ENCODE assay signal across 35 cellular contexts in the genomic region with DNA sequence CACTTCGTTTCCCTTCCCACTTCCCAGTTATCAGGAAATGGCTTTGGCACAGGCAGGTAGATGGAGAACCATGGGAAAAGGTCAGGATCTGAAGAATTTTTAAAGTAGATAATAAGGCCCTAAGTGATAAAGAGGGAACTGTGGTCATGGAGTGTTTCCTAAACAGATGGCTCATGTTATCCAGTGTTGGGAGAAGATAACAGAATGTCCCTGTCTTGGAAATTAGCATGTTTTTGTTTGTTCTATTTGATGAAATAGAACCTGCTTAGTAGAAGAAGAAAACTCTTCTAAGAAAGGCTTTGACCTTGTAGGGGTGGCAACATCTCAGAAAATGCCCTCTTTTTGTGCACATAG. TPM values are rescaled to one million over a fixed set of nuclear protein-coding genes. Genes with fewer than 3 reads are reported as not detected.
"Had no signal": no experiment of that assay in that cellular context is flagged by ENCODE, and none has a peak within 500 bp of the region (broad histone marks: within the 10 kb centered on the region; RNA-seq: fewer than 3 reads in every experiment).

No MANE protein-coding gene starts in this region.

- H3K4me3 Mint-ChIP-seq: activated naive CD4-positive, alpha-beta T cell treated with anti-CD3 and anti-CD28 coated beads for 36 hours; activated naive CD4-positive, alpha-beta T cell treated with anti-CD3 and anti-CD28 coated beads, Interleukin-2, amount 10 ng/mL, durations not matched to agents 7 days and 5 days; activated naive CD4-positive, alpha-beta T cell treated with anti-CD3 and anti-CD28 coated beads, Interleukin-2, amount 50 U/mL, for 24 hours; activated naive CD8-positive, alpha-beta T cell; activated naive CD8-positive, alpha-beta T cell treated with anti-CD3 and anti-CD28 coated beads for 36 hours; activated naive CD8-positive, alpha-beta T cell treated with anti-CD3 and anti-CD28 coated beads, Interleukin-2, amount 10 ng/mL, durations not matched to agents 7 days and 5 days; activated naive CD8-positive, alpha-beta T cell treated with anti-CD3 and anti-CD28 coated beads, Interleukin-2, amount 50 U/mL, for 24 hours; activated T-cell treated with anti-CD3 and anti-CD28 coated beads, Interleukin-2, amount 50 U/mL, for 4 hours; activated T-cell treated with anti-CD3 and anti-CD28 coated beads, Interleukin-2, amount 50 U/mL, for 72 hours; activated T-helper 1 cell treated with anti-CD3 and anti-CD28 coated beads, Interleukin-12 subunit alpha, Interleukin-12 subunit beta, Interleukin-2, Interleukin-4 antibody, amounts not matched to agents 30 ng/mL and 10 ng/mL and 1 ng/mL, durations not matched to agents 14 hours and 24 hours and 36 hours; activated T-helper 17 cell treated with anti-CD3 and anti-CD28 coated beads, Interleukin-2, amount 50 U/mL, for 72 hours; central memory CD8-positive, alpha-beta T cell had no signal

- H3K27me3 Mint-ChIP-seq: activated naive CD4-positive, alpha-beta T cell treated with anti-CD3 and anti-CD28 coated beads, Interleukin-2, amount 10 ng/mL, durations not matched to agents 7 days and 5 days; activated naive CD4-positive, alpha-beta T cell treated with anti-CD3 and anti-CD28 coated beads, Interleukin-2, amount 50 U/mL, for 24 hours; activated naive CD8-positive, alpha-beta T cell; activated naive CD8-positive, alpha-beta T cell treated with anti-CD3 and anti-CD28 coated beads, Interleukin-2, amount 10 ng/mL, durations not matched to agents 7 days and 5 days; activated naive CD8-positive, alpha-beta T cell treated with anti-CD3 and anti-CD28 coated beads, Interleukin-2, amount 50 U/mL, for 24 hours; central memory CD8-positive, alpha-beta T cell had no signal

- DNase-seq: activated effector memory CD4-positive, alpha-beta T cell treated with anti-CD3 and anti-CD28 coated beads, Interleukin-2, amount 50 U/mL, for 16 hours; activated effector memory CD4-positive, alpha-beta T cell treated with Interleukin-2 at 50 U/mL for 16 hours; activated gamma-delta T cell; activated gamma-delta T cell treated with Interleukin-2 at 50 U/mL for 16 hours; activated naive CD4-positive, alpha-beta T cell; activated naive CD4-positive, alpha-beta T cell treated with anti-CD3 and anti-CD28 coated beads for 36 hours; activated naive CD4-positive, alpha-beta T cell treated with anti-CD3 and anti-CD28 coated beads, Interleukin-2, amount 10 ng/mL, durations not matched to agents 7 days and 5 days; activated naive CD4-positive, alpha-beta T cell treated with anti-CD3 and anti-CD28 coated beads, Interleukin-2, amount 50 U/mL, for 16 hours; activated naive CD4-positive, alpha-beta T cell treated with Interleukin-2 at 50 U/mL for 16 hours; activated naive CD8-positive, alpha-beta T cell treated with anti-CD3 and anti-CD28 coated beads for 36 hours; activated naive CD8-positive, alpha-beta T cell treated with anti-CD3 and anti-CD28 coated beads, Interleukin-2, amount 10 ng/mL, durations not matched to agents 7 days and 5 days; activated naive CD8-positive, alpha-beta T cell treated with anti-CD3 and anti-CD28 coated beads, Interleukin-2, amount 50 U/mL, for 24 hours; activated T-cell treated with anti-CD3 and anti-CD28 coated beads for 4 hours; activated T-cell treated with anti-CD3 and anti-CD28 coated beads, Interleukin-2, amount 50 U/mL, for 1 hour; activated T-cell treated with anti-CD3 and anti-CD28 coated beads, Interleukin-2, amount 50 U/mL, for 4 hours; activated T-cell treated with anti-CD3 and anti-CD28 coated beads, Interleukin-2, amount 50 U/mL, for 48 hours; activated T-cell treated with anti-CD3 and anti-CD28 coated beads, Interleukin-2, amount 50 U/mL, for 72 hours; adrenal gland; amniotic stem cell; amygdala; aorta; body of pancreas; brain microvascular endothelial cell; central memory CD4-positive, alpha-beta T cell had no signal

- H3K27ac Mint-ChIP-seq: activated naive CD4-positive, alpha-beta T cell treated with anti-CD3 and anti-CD28 coated beads for 36 hours; activated naive CD4-positive, alpha-beta T cell treated with anti-CD3 and anti-CD28 coated beads, Interleukin-2, amount 10 ng/mL, durations not matched to agents 7 days and 5 days; activated naive CD4-positive, alpha-beta T cell treated with anti-CD3 and anti-CD28 coated beads, Interleukin-2, amount 50 U/mL, for 24 hours; activated naive CD4-positive, alpha-beta T cell treated with anti-CD3 and anti-CD28 coated beads, Interleukin-2, amount 50 U/mL, for 72 hours; activated naive CD8-positive, alpha-beta T cell; activated naive CD8-positive, alpha-beta T cell treated with anti-CD3 and anti-CD28 coated beads for 36 hours; activated naive CD8-positive, alpha-beta T cell treated with anti-CD3 and anti-CD28 coated beads, Interleukin-2, amount 10 ng/mL, durations not matched to agents 7 days and 5 days; activated naive CD8-positive, alpha-beta T cell treated with anti-CD3 and anti-CD28 coated beads, Interleukin-2, amount 50 U/mL, for 24 hours; activated T-cell treated with anti-CD3 and anti-CD28 coated beads, Interleukin-2, amount 50 U/mL, for 72 hours; activated T-helper 1 cell treated with anti-CD3 and anti-CD28 coated beads, Interleukin-12 subunit alpha, Interleukin-12 subunit beta, Interleukin-2, Interleukin-4 antibody, amounts not matched to agents 30 ng/mL and 10 ng/mL and 1 ng/mL, durations not matched to agents 14 hours and 24 hours and 36 hours; activated T-helper 17 cell treated with anti-CD3 and anti-CD28 coated beads, Interleukin-2, amount 50 U/mL, for 72 hours; activated T-helper 2 cell treated with anti-CD3 and anti-CD28 coated beads, Interferon-gamma antibody, Interleukin-2, Interleukin-4, amounts not matched to agents 10 μg/mL and 5 μg/mL and 100 μg/mL, durations not matched to agents 14 hours and 24 hours and 36 hours had no signal

- H3K9me3 Mint-ChIP-seq: activated naive CD4-positive, alpha-beta T cell treated with anti-CD3 and anti-CD28 coated beads for 36 hours; activated naive CD4-positive, alpha-beta T cell treated with anti-CD3 and anti-CD28 coated beads, Interleukin-2, amount 50 U/mL, for 24 hours; activated naive CD8-positive, alpha-beta T cell treated with anti-CD3 and anti-CD28 coated beads for 36 hours; activated naive CD8-positive, alpha-beta T cell treated with anti-CD3 and anti-CD28 coated beads, Interleukin-2, amount 10 ng/mL, durations not matched to agents 7 days and 5 days; activated naive CD8-positive, alpha-beta T cell treated with anti-CD3 and anti-CD28 coated beads, Interleukin-2, amount 50 U/mL, for 24 hours; activated T-cell treated with anti-CD3 and anti-CD28 coated beads, Interleukin-2, amount 50 U/mL, for 4 hours; activated T-helper 1 cell treated with anti-CD3 and anti-CD28 coated beads, Interleukin-12 subunit alpha, Interleukin-12 subunit beta, Interleukin-2, Interleukin-4 antibody, amounts not matched to agents 30 ng/mL and 10 ng/mL and 1 ng/mL, durations not matched to agents 14 hours and 24 hours and 36 hours; activated T-helper 17 cell treated with anti-CD3 and anti-CD28 coated beads, Interleukin-2, amount 50 U/mL, for 72 hours; activated T-helper 2 cell treated with anti-CD3 and anti-CD28 coated beads, Interferon-gamma antibody, Interleukin-2, Interleukin-4, amounts not matched to agents 10 μg/mL and 5 μg/mL and 100 μg/mL, durations not matched to agents 14 hours and 24 hours and 36 hours had no signal

- H3K36me3 Mint-ChIP-seq: activated naive CD4-positive, alpha-beta T cell treated with anti-CD3 and anti-CD28 coated beads, Interleukin-2, amount 10 ng/mL, durations not matched to agents 7 days and 5 days; activated naive CD4-positive, alpha-beta T cell treated with anti-CD3 and anti-CD28 coated beads, Interleukin-2, amount 50 U/mL, for 24 hours; activated naive CD4-positive, alpha-beta T cell treated with anti-CD3 and anti-CD28 coated beads, Interleukin-2, amount 50 U/mL, for 72 hours; activated naive CD8-positive, alpha-beta T cell; activated naive CD8-positive, alpha-beta T cell treated with anti-CD3 and anti-CD28 coated beads for 36 hours; activated naive CD8-positive, alpha-beta T cell treated with anti-CD3 and anti-CD28 coated beads, Interleukin-2, amount 10 ng/mL, durations not matched to agents 7 days and 5 days had no signal

- H3K4me1 Mint-ChIP-seq: activated naive CD4-positive, alpha-beta T cell treated with anti-CD3 and anti-CD28 coated beads, Interleukin-2, amount 10 ng/mL, durations not matched to agents 7 days and 5 days; activated naive CD4-positive, alpha-beta T cell treated with anti-CD3 and anti-CD28 coated beads, Interleukin-2, amount 50 U/mL, for 24 hours; activated naive CD8-positive, alpha-beta T cell treated with anti-CD3 and anti-CD28 coated beads for 36 hours; activated naive CD8-positive, alpha-beta T cell treated with anti-CD3 and anti-CD28 coated beads, Interleukin-2, amount 10 ng/mL, durations not matched to agents 7 days and 5 days; activated naive CD8-positive, alpha-beta T cell treated with anti-CD3 and anti-CD28 coated beads, Interleukin-2, amount 50 U/mL, for 24 hours; activated T-helper 17 cell treated with anti-CD3 and anti-CD28 coated beads, Interleukin-2, amount 50 U/mL, for 72 hours; central memory CD8-positive, alpha-beta T cell had no signal

- ATAC-seq: activated naive CD4-positive, alpha-beta T cell treated with anti-CD3 and anti-CD28 coated beads, Interleukin-2, amount 50 U/mL, for 72 hours; activated naive CD8-positive, alpha-beta T cell treated with anti-CD3 and anti-CD28 coated beads, Interleukin-2, amount 50 U/mL, for 24 hours; activated T-cell treated with anti-CD3 and anti-CD28 coated beads, Interleukin-2, amount 50 U/mL, for 4 hours; activated T-cell treated with anti-CD3 and anti-CD28 coated beads, Interleukin-2, amount 50 U/mL, for 72 hours; activated T-helper 17 cell treated with anti-CD3 and anti-CD28 coated beads, Interleukin-2, amount 50 U/mL, for 72 hours; body of pancreas had no signal

RNA-seq across cellular contexts. Expression of a gene that starts 8.8 kb away (rescaled TPM):
- total RNA-seq: activated naive CD4-positive, alpha-beta T cell treated with anti-CD3 and anti-CD28 coated beads for 36 hours; activated naive CD4-positive, alpha-beta T cell treated with anti-CD3 and anti-CD28 coated beads, Interleukin-2, amount 50 U/mL, for 72 hours; activated naive CD8-positive, alpha-beta T cell treated with anti-CD3 and anti-CD28 coated beads for 36 hours; activated naive CD8-positive, alpha-beta T cell treated with anti-CD3 and anti-CD28 coated beads, Interleukin-2, amount 10 ng/mL, durations not matched to agents 7 days and 5 days; activated T-cell treated with anti-CD3 and anti-CD28 coated beads, Interleukin-2, amount 50 U/mL, for 4 hours; activated T-cell treated with anti-CD3 and anti-CD28 coated beads, Interleukin-2, amount 50 U/mL, for 72 hours; activated T-helper 1 cell treated with anti-CD3 and anti-CD28 coated beads, Interleukin-12 subunit alpha, Interleukin-12 subunit beta, Interleukin-2, Interleukin-4 antibody, amounts not matched to agents 30 ng/mL and 10 ng/mL and 1 ng/mL, durations not matched to agents 14 hours and 24 hours and 36 hours; activated T-helper 2 cell treated with anti-CD3 and anti-CD28 coated beads, Interferon-gamma antibody, Interleukin-2, Interleukin-4, amounts not matched to agents 10 μg/mL and 5 μg/mL and 100 μg/mL, durations not matched to agents 14 hours and 24 hours and 36 hours; ascending aorta; body of pancreas; bronchial epithelial cell; chondrocyte had no signal
- polyA plus RNA-seq: aorta, cardiac muscle cell had no signal
